Comparison of ENCODE assay signal across 8 cellular contexts in genomic region chr9:111524731-111525055, GRCh38. TPM values are rescaled to one million over a fixed set of nuclear protein-coding genes. Genes with fewer than 3 reads are reported as not detected.
A peak's percentile ranks its signal among the peaks of the same experiment; 100 is the strongest.
DNase-seq lines count a peak whose midpoint lies in the region; ATAC-seq, FAIRE-seq and TF ChIP-seq lines count a peak whose summit lies in the region.

No MANE protein-coding gene starts in this region.

- CTCF ChIA-PET in Panc1 (lab: Charles Lee): no interaction called here
- CTCF ChIA-PET in endothelial cell of umbilical vein (lab: Charles Lee): interaction anchor here (0.7 to 1.0 kb wide), 4 partner anchors 8 to 97 kb away, joined by 3 read pairs; partner anchors contain the start of gene ECPAS
- CTCF ChIA-PET in Caco-2 (lab: Charles Lee): no interaction called here

- no peaks in the 10 kb centered on the region for H3K36me3 Mint-ChIP-seq in Caco-2 (ENCODE audit: insufficient read depth, unreplicated experiment)

- no peak overlapping the region for H3K27ac Mint-ChIP-seq in Caco-2 (ENCODE audit: unreplicated experiment)

- H3K9me3 Mint-ChIP-seq in Caco-2 (ENCODE audit: unreplicated experiment): peaks cover 28% of the 10 kb centered on the region

- H3K4me3 Mint-ChIP-seq in Caco-2 (ENCODE audit: unreplicated experiment): no peak overlapping the region

- intact Hi-C loops in Panc1 (cut with micrococcal nuclease; ENCODE audit: unreplicated experiment) (no loop called here), endothelial cell of umbilical vein (cut with micrococcal nuclease) (loop anchor here (1.0 kb wide), 1 partner anchor 42 kb away; no protein-coding TSS in a partner anchor), Caco-2 (cut with micrococcal nuclease; ENCODE audit: unreplicated experiment) (no loop called here)

- H3K79me2 ChIP-seq in endothelial cell of umbilical vein (ENCODE audit: control insufficient read depth, insufficient read depth, low read length) (no peaks in the 10 kb centered on the region), osteoblast (ENCODE audit: insufficient read depth, low read length) (no peaks in the 10 kb centered on the region)

- no peaks in the 10 kb centered on the region for H3K9me3 ChIP-seq in Panc1 (ENCODE audit: control insufficient read depth, insufficient read depth, low read depth, low read length)
- H3K9me3 ChIP-seq in endothelial cell of umbilical vein (replicated peaks; ENCODE audit: control insufficient read depth, insufficient read depth, low read length): no peaks in the 10 kb centered on the region
- H3K9me3 ChIP-seq in osteoblast (ENCODE audit: low read depth, low read length): no peaks in the 10 kb centered on the region
- H3K9me3 ChIP-seq in Caco-2: peaks cover 4% of the 10 kb centered on the region; the same call in 1 of the 2 replicates

- H3K27me3 Mint-ChIP-seq in Caco-2 (ENCODE audit: insufficient read depth, unreplicated experiment): no peaks in the 10 kb centered on the region

- H3K4me3 ChIP-seq in Panc1 (ENCODE audit: low read depth in 2 of 2, low read length in 2 of 2) (peak overlapping the region; percentile 83 to 86), endothelial cell of umbilical vein (replicated peaks in 1 of 3; ENCODE audit: insufficient read depth in 1 of 3, low read depth in 1 of 3, low read length in 3 of 3) (peak overlapping the region in 2 of 3 experiments; percentile 54 to 88), osteoblast (ENCODE audit: insufficient read depth, low read length) (peak overlapping the region; percentile 79), Caco-2 (ENCODE audit: low read depth, low read length) (no peak overlapping the region)

- H3K4me2 ChIP-seq in endothelial cell of umbilical vein (ENCODE audit: insufficient read depth, low read length) (peak overlapping the region; percentile 54), osteoblast (ENCODE audit: insufficient read depth, low read length) (peak overlapping the region; percentile 92)

- DNase-seq in Panc1 (ENCODE audit: low read depth, low spot score) (no peak), endothelial cell of umbilical vein (ENCODE audit: low read depth, low spot score) (no peak), osteoblast (ENCODE audit: insufficient read length, low spot score, missing footprints) (peak; percentile 18), Caco-2 (no peak), cerebellum (ENCODE audit: low spot score) (no peak), dermis blood vessel endothelial cell (no peak), ecto neural progenitor cell (ENCODE audit: low spot score) (no peak)

- H3K4me1 Mint-ChIP-seq in Caco-2 (ENCODE audit: low read depth, unreplicated experiment): no peaks in the 10 kb centered on the region

- H3K27me3 ChIP-seq in Panc1 (ENCODE audit: control insufficient read depth, insufficient read depth, low read length) (no peaks in the 10 kb centered on the region), endothelial cell of umbilical vein (ENCODE audit: control insufficient read depth in 2 of 2, insufficient read depth in 2 of 2, low read length in 2 of 2) (peaks cover 0 to 2% of the 10 kb centered on the region in 2 experiments), osteoblast (ENCODE audit: insufficient read depth, low read length) (no peaks in the 10 kb centered on the region), Caco-2 (replicated peaks; ENCODE audit: control insufficient read depth, insufficient read depth, low read length) (no peaks in the 10 kb centered on the region)

- H3K9ac ChIP-seq in endothelial cell of umbilical vein (replicated peaks; ENCODE audit: extremely low read depth, insufficient read depth, low read length): no peak overlapping the region

- in situ Hi-C loops in Panc1 (cut with HindIII; ENCODE audit: low pct_unique_long_range_greater_than_20kb, low sequenced_read_pairs): no loop called here

- POLR2A ChIA-PET in Panc1 (lab: Charles Lee): interaction anchor here (0.7 to 0.8 kb wide), 2 partner anchors 75 to 180 kb away, joined by 3 to 10 read pairs; no protein-coding TSS in a partner anchor
- POLR2A ChIA-PET in endothelial cell of umbilical vein (lab: Charles Lee): no interaction called here
- POLR2A ChIA-PET in Caco-2 (lab: Charles Lee): no interaction called here

- no peak for TF ChIP-seq POLR2A in endothelial cell of umbilical vein (IDR thresholded peaks at IDR 0.05; ENCODE audit: low read depth, low read length)

- no peaks in the 10 kb centered on the region for H3K9me1 ChIP-seq in endothelial cell of umbilical vein (replicated peaks; ENCODE audit: control insufficient read depth, extremely low read depth, insufficient read depth, low read length)

- no peak for FAIRE-seq in endothelial cell of umbilical vein (lab: Jason Lieb, UNC)

- H2AFZ ChIP-seq in endothelial cell of umbilical vein (ENCODE audit: low read depth, low read length) (peak overlapping the region; percentile 72), osteoblast (ENCODE audit: low read length) (peak overlapping the region; percentile 92)

- H3K36me3 ChIP-seq in Panc1 (ENCODE audit: control insufficient read depth, insufficient read depth, low read length) (no peaks in the 10 kb centered on the region), endothelial cell of umbilical vein (ENCODE audit: control insufficient read depth in 2 of 2, extremely low read depth in 1 of 2, insufficient read depth in 2 of 2, low read length in 2 of 2) (no peaks in the 10 kb centered on the region), osteoblast (ENCODE audit: insufficient read depth, low read length) (no peaks in the 10 kb centered on the region), Caco-2 (ENCODE audit: control insufficient read depth, insufficient read depth, low read length) (no peaks in the 10 kb centered on the region)

- H3K4me1 ChIP-seq in Panc1 (ENCODE audit: control insufficient read depth, insufficient read depth, low read length) (no peaks in the 10 kb centered on the region), endothelial cell of umbilical vein (ENCODE audit: control insufficient read depth, extremely low read depth, insufficient read depth, low read length) (peaks cover 6% of the 10 kb centered on the region), osteoblast (ENCODE audit: insufficient read depth, low read length) (peaks cover 13% of the 10 kb centered on the region), Caco-2 (no peaks in the 10 kb centered on the region)

- BruUV-seq in Panc1 (replicated peaks; lab: Mats Ljungman, UMichigan) (no TSS peak), endothelial cell of umbilical vein (replicated peaks; lab: Mats Ljungman, UMichigan) (no TSS peak), Caco-2 (replicated peaks; lab: Mats Ljungman, UMichigan) (no TSS peak)

- H4K20me1 ChIP-seq in endothelial cell of umbilical vein (replicated peaks; ENCODE audit: control insufficient read depth, extremely low read depth, insufficient read depth, low read length) (no peaks in the 10 kb centered on the region), osteoblast (ENCODE audit: insufficient read depth, low read length) (no peaks in the 10 kb centered on the region)

- dilution Hi-C loops in endothelial cell of umbilical vein (cut with MboI; ENCODE audit: extremely low pct_ligation_motif_present, low sequenced_read_pairs): no loop called here

- no peak for TF ChIP-seq CTCF in C4-2B (conservative IDR thresholded peaks at IDR 0.05)
- TF ChIP-seq CTCF in Panc1 (IDR thresholded peaks at IDR 0.05): no peak
- no peak for TF ChIP-seq CTCF in endothelial cell of umbilical vein (IDR thresholded peaks at IDR 0.05; ENCODE audit: extremely low read depth in 1 of 2, insufficient read depth in 1 of 2, low read depth in 1 of 2, low read length in 2 of 2)
- TF ChIP-seq CTCF in osteoblast (IDR thresholded peaks at IDR 0.05; ENCODE audit: extremely low read depth, low read depth, low read length): no peak
- no peak for TF ChIP-seq CTCF in Caco-2 (IDR thresholded peaks at IDR 0.05; ENCODE audit: insufficient read depth in 1 of 2, low read depth in 1 of 2, low read length in 1 of 2, severe bottlenecking in 1 of 2, unreplicated experiment in 1 of 2)

- peak overlapping the region; percentile 61 for H3K27ac ChIP-seq in C4-2B
- H3K27ac ChIP-seq in Panc1 (ENCODE audit: low read length): no peak overlapping the region; the same call in 1 of the 2 replicates
- H3K27ac ChIP-seq in endothelial cell of umbilical vein (ENCODE audit: insufficient read depth, low read depth, low read length): no peak overlapping the region
- no peak overlapping the region for H3K27ac ChIP-seq in osteoblast (ENCODE audit: low read depth, low read length)

- no peak for ATAC-seq in Panc1

TF ChIP-seq in endothelial cell of umbilical vein, 7 proteins besides CTCF, POLR2A, EP300 and RAD21 (continues in another document):
- no peak for TF ChIP-seq POLR2AphosphoS5 (IDR thresholded peaks at IDR 0.05; ENCODE audit: insufficient read depth, low read depth, low read length)
- TF ChIP-seq FOS (IDR thresholded peaks at IDR 0.05; ENCODE audit: borderline replicate concordance, insufficient read depth, low read length): no peak
- no peak for TF ChIP-seq GATA2 (IDR thresholded peaks at IDR 0.05; ENCODE audit: insufficient read depth, insufficient read length, low read depth, low read length)

RNA-seq across cellular contexts. Expression of gene ZNF483, which starts 0.3 kb away (rescaled TPM):
- total RNA-seq in Panc1 (2021; ENCODE audit: unreplicated experiment): 4.8 TPM
- polyA plus RNA-seq in Panc1 (2012; ENCODE audit: insufficient read length): 0.55 TPM
- total RNA-seq in endothelial cell of umbilical vein: 1.8 and 2.0 TPM in 2 replicates
- polyA plus RNA-seq in endothelial cell of umbilical vein: 0.14 and 0.23 TPM in 2 replicates
- polyA plus RNA-seq in endothelial cell of umbilical vein (2011; cell fraction: cytosol; rRNA removed): 0.28 and 0.39 TPM in 2 replicates
- polyA plus RNA-seq in endothelial cell of umbilical vein (2011; cell fraction: nucleus; rRNA removed): 0.57 and 1.1 TPM in 2 replicates
- polyA plus RNA-seq in endothelial cell of umbilical vein (2012): 0.55 and 0.74 TPM in 2 replicates
- polyA minus RNA-seq in endothelial cell of umbilical vein: 4.0 and 5.8 TPM in 2 replicates
- polyA minus RNA-seq in endothelial cell of umbilical vein (2011; cell fraction: cytosol; rRNA and poly(A)+ RNA removed): not detected
- polyA minus RNA-seq in endothelial cell of umbilical vein (2011; cell fraction: nucleus; rRNA and poly(A)+ RNA removed): 1.5 and 3.3 TPM in 2 replicates
- 5.9 and 6.2 TPM in 2 replicates for total RNA-seq in osteoblast
- not detected in 2 replicates for total RNA-seq in Caco-2 (2022)
- 41.5 TPM for total RNA-seq in cerebellum
- total RNA-seq in dermis blood vessel endothelial cell: 1.8 and 3.2 TPM in 2 replicates

RNA-seq across cellular contexts. Expression of gene ECPAS, which starts 40.5 kb away (rescaled TPM):
- total RNA-seq in Panc1 (2021; ENCODE audit: unreplicated experiment) (69.4 TPM), endothelial cell of umbilical vein (72.3 and 89.3 TPM in 2 replicates), osteoblast (116 and 117 TPM in 2 replicates), Caco-2 (2022) (66.8 and 77.0 TPM in 2 replicates), cerebellum (89.0 TPM), dermis blood vessel endothelial cell (93.4 and 119 TPM in 2 replicates)
- 35.6 TPM for polyA plus RNA-seq in Panc1 (2012; ENCODE audit: insufficient read length)
- polyA plus RNA-seq in endothelial cell of umbilical vein: 12.0 and 17.9 TPM in 2 replicates
- 23.2 and 25.5 TPM in 2 replicates for polyA plus RNA-seq in endothelial cell of umbilical vein (2011; cell fraction: cytosol; rRNA removed)
- 92.2 and 92.5 TPM in 2 replicates for polyA plus RNA-seq in endothelial cell of umbilical vein (2011; cell fraction: nucleus; rRNA removed)
- polyA plus RNA-seq in endothelial cell of umbilical vein (2012): 63.2 and 64.8 TPM in 2 replicates
- polyA minus RNA-seq in endothelial cell of umbilical vein: 107 and 108 TPM in 2 replicates
- 76.5 TPM for polyA minus RNA-seq in endothelial cell of umbilical vein (2011; cell fraction: cytosol; rRNA and poly(A)+ RNA removed)
- 102 and 177 TPM in 2 replicates for polyA minus RNA-seq in endothelial cell of umbilical vein (2011; cell fraction: nucleus; rRNA and poly(A)+ RNA removed)
